36 cellular contexts compared by ENCODE assay signal in genomic region chr1:211092955-211093354, GRCh38. TPM values are rescaled to one million over a fixed set of nuclear protein-coding genes. Genes with fewer than 3 reads are reported as not detected.
"Had no signal": no experiment of that assay in that cellular context is flagged by ENCODE, and none has a peak within 500 bp of the region (broad histone marks: within the 10 kb centered on the region; RNA-seq: fewer than 3 reads in every experiment).

No MANE protein-coding gene starts in this region.

- H3K27me3 ChIP-seq: adrenal gland, breast epithelium, cardiac muscle cell, colonic mucosa, gastrocnemius medialis, heart left ventricle had no signal

- H3K4me3 ChIP-seq: adrenal gland, breast epithelium, cardiac muscle cell, colonic mucosa, gastrocnemius medialis, heart left ventricle had no signal

- H3K27ac ChIP-seq: adrenal gland, breast epithelium, cardiac muscle cell, colonic mucosa, epithelial cell of prostate, foreskin keratinocyte, gastrocnemius medialis, heart left ventricle, WERI-Rb-1 had no signal

- H3K9me3 Mint-ChIP-seq: activated B cell treated with CpG ODN at 0.5 μM for 24 hours; activated CD8-positive, alpha-beta T cell treated with anti-CD3 and anti-CD28 coated beads for 36 hours; activated naive CD4-positive, alpha-beta T cell treated with anti-CD3 and anti-CD28 coated beads for 36 hours; activated naive CD4-positive, alpha-beta T cell treated with anti-CD3 and anti-CD28 coated beads, Interleukin-2, amount 50 U/mL, for 24 hours; activated naive CD8-positive, alpha-beta T cell treated with anti-CD3 and anti-CD28 coated beads for 36 hours; activated naive CD8-positive, alpha-beta T cell treated with anti-CD3 and anti-CD28 coated beads, Interleukin-2, amount 50 U/mL, for 24 hours; activated T-cell treated with anti-CD3 and anti-CD28 coated beads, Interleukin-2, amount 50 U/mL, for 4 hours; activated T-helper 17 cell treated with anti-CD3 and anti-CD28 coated beads, Interleukin-2, amount 50 U/mL, for 72 hours; brain; T-helper 2 cell treated with Interferon-gamma antibody and Interleukin-4, amounts not matched to agents 5 μg/mL and 100 μg/mL, for 36 hours had no signal

- H3K27me3 Mint-ChIP-seq: brain had no signal

- H3K4me3 Mint-ChIP-seq: activated B cell treated with CpG ODN at 0.5 μM for 24 hours; activated CD8-positive, alpha-beta T cell treated with anti-CD3 and anti-CD28 coated beads for 36 hours; activated naive CD4-positive, alpha-beta T cell treated with anti-CD3 and anti-CD28 coated beads for 36 hours; activated naive CD4-positive, alpha-beta T cell treated with anti-CD3 and anti-CD28 coated beads, Interleukin-2, amount 50 U/mL, for 24 hours; activated naive CD8-positive, alpha-beta T cell treated with anti-CD3 and anti-CD28 coated beads for 36 hours; activated naive CD8-positive, alpha-beta T cell treated with anti-CD3 and anti-CD28 coated beads, Interleukin-2, amount 50 U/mL, for 24 hours; activated T-cell treated with anti-CD3 and anti-CD28 coated beads, Interleukin-2, amount 50 U/mL, for 4 hours; activated T-helper 17 cell treated with anti-CD3 and anti-CD28 coated beads, Interleukin-2, amount 50 U/mL, for 72 hours; brain; T-helper 2 cell treated with Interferon-gamma antibody and Interleukin-4, amounts not matched to agents 5 μg/mL and 100 μg/mL, for 36 hours had no signal

- ATAC-seq: activated CD4-positive, CD25-positive, alpha-beta regulatory T cell treated with anti-CD3 and anti-CD28 coated beads, Interleukin-2, amount 50 U/mL, for 24 hours; activated CD8-positive, alpha-beta T cell treated with anti-CD3 and anti-CD28 coated beads for 36 hours; activated naive CD8-positive, alpha-beta T cell treated with anti-CD3 and anti-CD28 coated beads, Interleukin-2, amount 50 U/mL, for 24 hours; activated T-cell treated with anti-CD3 and anti-CD28 coated beads, Interleukin-2, amount 50 U/mL, for 4 hours; activated T-helper 17 cell treated with anti-CD3 and anti-CD28 coated beads, Interleukin-2, amount 50 U/mL, for 72 hours; foreskin keratinocyte; gastrocnemius medialis; heart left ventricle had no signal

- H3K4me1 Mint-ChIP-seq: activated B cell treated with CpG ODN at 0.5 μM for 24 hours; activated naive CD4-positive, alpha-beta T cell treated with anti-CD3 and anti-CD28 coated beads, Interleukin-2, amount 50 U/mL, for 24 hours; activated naive CD8-positive, alpha-beta T cell treated with anti-CD3 and anti-CD28 coated beads for 36 hours; activated naive CD8-positive, alpha-beta T cell treated with anti-CD3 and anti-CD28 coated beads, Interleukin-2, amount 50 U/mL, for 24 hours; activated T-helper 17 cell treated with anti-CD3 and anti-CD28 coated beads, Interleukin-2, amount 50 U/mL, for 72 hours; brain had no signal

- H3K9me3 ChIP-seq: adrenal gland, breast epithelium, colonic mucosa, gastrocnemius medialis, heart left ventricle had no signal

- H3K36me3 Mint-ChIP-seq: activated naive CD4-positive, alpha-beta T cell treated with anti-CD3 and anti-CD28 coated beads, Interleukin-2, amount 50 U/mL, for 24 hours; activated naive CD8-positive, alpha-beta T cell treated with anti-CD3 and anti-CD28 coated beads for 36 hours; brain had no signal

- H3K4me1 ChIP-seq: adrenal gland, breast epithelium, colonic mucosa, foreskin keratinocyte, gastrocnemius medialis, heart left ventricle had no signal

- H3K36me3 ChIP-seq: adrenal gland, breast epithelium, cardiac muscle cell, colonic mucosa, gastrocnemius medialis, heart left ventricle, WERI-Rb-1 had no signal

- FAIRE-seq: endometrium, endothelial cell of umbilical vein had no signal

- DNase-seq: activated B cell treated with CpG ODN at 0.5 μM for 24 hours; activated CD4-positive, alpha-beta T cell treated with anti-CD3 and anti-CD28 coated beads for 48 hours; activated CD4-positive, alpha-beta T cell treated with anti-CD3 and anti-CD28 coated beads, Interleukin-2, amount 50 U/mL, for 1 hour; activated CD4-positive, alpha-beta T cell treated with anti-CD3 and anti-CD28 coated beads, Interleukin-2, amount 50 U/mL, for 48 hours; activated CD8-positive, alpha-beta memory T cell treated with anti-CD3 and anti-CD28 coated beads for 24 hours; activated CD8-positive, alpha-beta T cell treated with anti-CD3 and anti-CD28 coated beads for 36 hours; activated effector memory CD4-positive, alpha-beta T cell treated with Interleukin-2 at 50 U/mL for 16 hours; activated gamma-delta T cell treated with Interleukin-2 at 50 U/mL for 16 hours; activated naive CD4-positive, alpha-beta T cell treated with anti-CD3 and anti-CD28 coated beads for 36 hours; activated naive CD8-positive, alpha-beta T cell treated with anti-CD3 and anti-CD28 coated beads for 36 hours; activated naive CD8-positive, alpha-beta T cell treated with anti-CD3 and anti-CD28 coated beads, Interleukin-2, amount 50 U/mL, for 24 hours; activated T-cell treated with anti-CD3 and anti-CD28 coated beads, Interleukin-2, amount 50 U/mL, for 4 hours; amygdala; aorta; central memory CD4-positive, alpha-beta T cell; cerebellar nuclear complex; colonic mucosa; effector CD8-positive, alpha-beta T cell; foreskin keratinocyte; gastrocnemius medialis; glutamatergic neuron; heart left ventricle; T1000; WERI-Rb-1 had no signal

- H3K27ac Mint-ChIP-seq: activated B cell treated with CpG ODN at 0.5 μM for 24 hours; activated CD8-positive, alpha-beta T cell treated with anti-CD3 and anti-CD28 coated beads for 36 hours; activated naive CD4-positive, alpha-beta T cell treated with anti-CD3 and anti-CD28 coated beads for 36 hours; activated naive CD4-positive, alpha-beta T cell treated with anti-CD3 and anti-CD28 coated beads, Interleukin-2, amount 50 U/mL, for 24 hours; activated naive CD8-positive, alpha-beta T cell treated with anti-CD3 and anti-CD28 coated beads for 36 hours; activated naive CD8-positive, alpha-beta T cell treated with anti-CD3 and anti-CD28 coated beads, Interleukin-2, amount 50 U/mL, for 24 hours; activated T-helper 17 cell treated with anti-CD3 and anti-CD28 coated beads, Interleukin-2, amount 50 U/mL, for 72 hours; brain; T-helper 2 cell treated with Interferon-gamma antibody and Interleukin-4, amounts not matched to agents 5 μg/mL and 100 μg/mL, for 36 hours had no signal

RNA-seq across cellular contexts. Expression of gene KCNH1, which starts 41.0 kb away (rescaled TPM):
- total RNA-seq: activated B cell treated with CpG ODN at 0.5 μM for 24 hours; activated CD8-positive, alpha-beta T cell treated with anti-CD3 and anti-CD28 coated beads for 36 hours; activated naive CD4-positive, alpha-beta T cell treated with anti-CD3 and anti-CD28 coated beads for 36 hours; activated naive CD8-positive, alpha-beta T cell treated with anti-CD3 and anti-CD28 coated beads for 36 hours; activated T-cell treated with anti-CD3 and anti-CD28 coated beads, Interleukin-2, amount 50 U/mL, for 4 hours; activated T-helper 17 cell treated with anti-CD3 and anti-CD28 coated beads, Interleukin-2, amount 50 U/mL, for 72 hours; dermis microvascular lymphatic vessel endothelial cell; endothelial cell of umbilical vein; foreskin keratinocyte had no signal
- polyA plus RNA-seq: cardiac muscle cell, endothelial cell of umbilical vein, foreskin keratinocyte, heart left ventricle had no signal
